16 cellular contexts compared by ENCODE assay signal in genomic region chr3:157369712-157370447, GRCh38.
DNase-seq lines count a peak whose midpoint lies in the region; ATAC-seq, FAIRE-seq and TF ChIP-seq lines count a peak whose summit lies in the region.
"Had no signal": no experiment of that assay in that cellular context is flagged by ENCODE, and none has a peak within 500 bp of the region (broad histone marks: within the 10 kb centered on the region; RNA-seq: fewer than 3 reads in every experiment).

No MANE protein-coding gene starts in this region.

- TF ChIP-seq RAD21 in A549 (conservative IDR thresholded peaks at IDR 0.05 in 1 of 2, IDR thresholded peaks at IDR 0.05 in 1 of 2) = no peak

- no peak for FAIRE-seq in A549 (lab: Jason Lieb, UNC)

- TF ChIP-seq EP300 in A549 (IDR thresholded peaks at IDR 0.05) = no peak

- no peak overlapping the region for H3K4me3 Mint-ChIP-seq in stimulated activated memory B cell treated with anti-CD40 and anti-IgM and Interleukin-4, amounts not matched to agents 10 μg/mL and 1 μg/mL and 100 μg/mL, for 72 hours
- H3K4me3 Mint-ChIP-seq: activated T-cell treated with anti-CD3 and anti-CD28 coated beads, Interleukin-2, amount 50 U/mL, for 24 hours; T-cell; type B pancreatic cell had no signal

- H3K27ac Mint-ChIP-seq in stimulated activated memory B cell treated with anti-CD40 and anti-IgM and Interleukin-4, amounts not matched to agents 10 μg/mL and 1 μg/mL and 100 μg/mL, for 72 hours = no peak overlapping the region
- H3K27ac Mint-ChIP-seq: activated T-cell treated with anti-CD3 and anti-CD28 coated beads, Interleukin-2, amount 50 U/mL, for 24 hours; T-cell had no signal

- H3K4me3 ChIP-seq in A549 = no peak overlapping the region

- no peak for TF ChIP-seq POLR2A in A549 (IDR thresholded peaks at IDR 0.05; ENCODE audit: low read length)

- CTCF ChIA-PET in A549 (lab: Yijun Ruan, JAX) = no interaction called here

- H3K4me1 ChIP-seq in A549 = peaks cover 30% of the 10 kb centered on the region

- H3K27me3 Mint-ChIP-seq in stimulated activated memory B cell treated with anti-CD40 and anti-IgM and Interleukin-4, amounts not matched to agents 10 μg/mL and 1 μg/mL and 100 μg/mL, for 72 hours = peaks cover 9% of the 10 kb centered on the region
- H3K27me3 Mint-ChIP-seq: activated T-cell treated with anti-CD3 and anti-CD28 coated beads, Interleukin-2, amount 50 U/mL, for 24 hours; T-cell; type B pancreatic cell had no signal

- H3K9me3 ChIP-seq in A549 = no peaks in the 10 kb centered on the region

- TF ChIP-seq CTCF in A549 (IDR thresholded peaks at IDR 0.05) = no peak

- peak overlapping the region; percentile 61 for H3K4me2 ChIP-seq in A549

- POLR2A ChIA-PET in A549 (lab: Yijun Ruan, JAX) = no interaction called here

- WGBS in A549 (ENCODE audit: missing lambda C conversion rate) = 24% methylated on average over 4 of the region's 4 CpGs

- H3K36me3 Mint-ChIP-seq in stimulated activated memory B cell treated with anti-CD40 and anti-IgM and Interleukin-4, amounts not matched to agents 10 μg/mL and 1 μg/mL and 100 μg/mL, for 72 hours = no peaks in the 10 kb centered on the region
- H3K36me3 Mint-ChIP-seq: T-cell, type B pancreatic cell had no signal

- ATAC-seq in A549 (peak in 1 of 2 experiments; percentile 64; a peak in 3 of 6 replicates), HG03108 (IDR thresholded peaks at IDR 0.05; ENCODE audit: unreplicated experiment) (no peak), left colon (no peak)
- no peak for ATAC-seq in stimulated activated memory B cell treated with anti-CD40 and anti-IgM and Interleukin-4, amounts not matched to agents 10 μg/mL and 1 μg/mL and 100 μg/mL, for 72 hours
- ATAC-seq: T-cell had no signal

- peak overlapping the region; percentile 13 to 65; a peak in 5 of 6 replicates for H3K27ac ChIP-seq in A549

- intact Hi-C loops in left colon (cut with DNase I, micrococcal nuclease) = no loop called here

- peak in 1 of 2 experiments; percentile 26 for DNase-seq in A549 (ENCODE audit: low read depth in 1 of 2, low spot score in 1 of 2)
- peak in 2 of 3 experiments; percentile 21 to 63 for DNase-seq in NCI-H1417 (lab: John Stamatoyannopoulos, UW)
- DNase-seq in cerebellar cortex (ENCODE audit: low spot score) = peak; percentile 28
- peak; percentile 54 to 66 for DNase-seq in lung microvascular endothelial cell (ENCODE audit: low read depth in 2 of 2)
- DNase-seq in HCEC 1CT = no peak
- DNase-seq in left colon = no peak
- DNase-seq: activated T-cell treated with anti-CD3 and anti-CD28 coated beads, Interleukin-2, amount 50 U/mL, for 24 hours; amygdala; DMS53; effector CD8-positive, alpha-beta T cell; KBM-7; NCI-H2171; T-cell had no signal

- H3K4me1 Mint-ChIP-seq in stimulated activated memory B cell treated with anti-CD40 and anti-IgM and Interleukin-4, amounts not matched to agents 10 μg/mL and 1 μg/mL and 100 μg/mL, for 72 hours = no peaks in the 10 kb centered on the region
- H3K4me1 Mint-ChIP-seq: T-cell had no signal

- no peaks in the 10 kb centered on the region for H3K9me3 Mint-ChIP-seq in stimulated activated memory B cell treated with anti-CD40 and anti-IgM and Interleukin-4, amounts not matched to agents 10 μg/mL and 1 μg/mL and 100 μg/mL, for 72 hours
- H3K9me3 Mint-ChIP-seq: activated T-cell treated with anti-CD3 and anti-CD28 coated beads, Interleukin-2, amount 50 U/mL, for 24 hours; T-cell had no signal

TF ChIP-seq in A549, 52 proteins besides CTCF, POLR2A, EP300 and RAD21:
- no peak for TF ChIP-seq PBX3 (IDR thresholded peaks at IDR 0.05)
- TF ChIP-seq MYC (IDR thresholded peaks at IDR 0.05; ENCODE audit: borderline replicate concordance, low read length) = no peak
- TF ChIP-seq, protein P1, sequence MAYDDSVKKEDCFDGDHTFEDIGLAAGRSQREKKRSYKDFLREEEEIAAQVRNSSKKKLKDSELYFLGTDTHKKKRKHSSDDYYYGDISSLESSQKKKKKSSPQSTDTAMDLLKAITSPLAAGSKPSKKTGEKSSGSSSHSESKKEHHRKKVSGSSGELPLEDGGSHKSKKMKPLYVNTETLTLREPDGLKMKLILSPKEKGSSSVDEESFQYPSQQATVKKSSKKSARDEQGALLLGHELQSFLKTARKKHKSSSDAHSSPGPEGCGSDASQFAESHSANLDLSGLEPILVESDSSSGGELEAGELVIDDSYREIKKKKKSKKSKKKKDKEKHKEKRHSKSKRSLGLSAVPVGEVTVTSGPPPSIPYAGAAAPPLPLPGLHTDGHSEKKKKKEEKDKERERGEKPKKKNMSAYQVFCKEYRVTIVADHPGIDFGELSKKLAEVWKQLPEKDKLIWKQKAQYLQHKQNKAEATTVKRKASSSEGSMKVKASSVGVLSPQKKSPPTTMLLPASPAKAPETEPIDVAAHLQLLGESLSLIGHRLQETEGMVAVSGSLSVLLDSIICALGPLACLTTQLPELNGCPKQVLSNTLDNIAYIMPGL (CRISPR knock-in tag; IDR thresholded peaks at IDR 0.05; ENCODE audit: borderline replicate concordance) = no peak
- TF ChIP-seq HOXB13 (CRISPR knock-in tag; IDR thresholded peaks at IDR 0.05; ENCODE audit: low read depth) = no peak
- no peak for TF ChIP-seq CBX2 (IDR thresholded peaks at IDR 0.05; ENCODE audit: borderline replicate concordance, low read depth)
- no peak for TF ChIP-seq HOXB5 (CRISPR knock-in tag; IDR thresholded peaks at IDR 0.05)
TF ChIP-seq in A549: peak in this region for 0.

Comparison
In these comparisons a context has a peak if more than half of its experiments do, and no peak if none do; other contexts are left out.
1. DNase-seq: peak in NCI-H1417 (2 of 3), cerebellar cortex (single experiment) and lung microvascular endothelial cell (2 of 2); none in HCEC 1CT (single experiment) and left colon (0 of 2).